Comparison of ENCODE assay signal across 18 cellular contexts in the genomic region with DNA sequence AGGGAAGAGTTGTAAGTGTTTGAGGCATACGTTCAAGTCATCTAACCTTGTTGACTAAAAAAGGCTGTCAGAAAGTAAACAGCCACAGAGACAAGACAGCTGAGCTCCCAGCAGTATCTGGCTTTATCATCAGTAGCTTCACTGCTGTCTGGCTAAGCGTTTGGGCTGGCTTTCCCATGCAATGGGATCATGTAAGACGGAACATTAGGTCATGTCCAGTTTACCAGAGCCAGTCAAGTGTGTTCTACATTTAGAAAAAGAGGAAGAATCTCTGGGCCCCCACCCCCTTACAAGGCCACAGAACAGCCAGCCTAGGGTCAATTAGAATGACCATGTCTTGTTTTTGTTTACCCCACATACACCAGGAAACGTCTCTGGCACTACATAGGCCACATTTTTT. TPM values are rescaled to one million over a fixed set of nuclear protein-coding genes. Genes with fewer than 3 reads are reported as not detected.
A peak's percentile ranks its signal among the peaks of the same experiment; 100 is the strongest.
DNase-seq lines count a peak whose midpoint lies in the region; ATAC-seq and TF ChIP-seq lines count a peak whose summit lies in the region.
"Had no signal": no experiment of that assay in that cellular context is flagged by ENCODE, and none has a peak within 500 bp of the region (broad histone marks: within the 10 kb centered on the region; RNA-seq: fewer than 3 reads in every experiment).

No MANE protein-coding gene starts in this region.

- H3K4me1 ChIP-seq in lung (ENCODE audit: control insufficient read depth in 2 of 2, insufficient read depth in 2 of 2, low read length in 2 of 2) (peaks cover 0 to 3% of the 10 kb centered on the region in 2 donors), stomach (peaks cover 0 to 8% (median 0%) of the 10 kb centered on the region in 4 donors)

- H3K9me3 ChIP-seq in lung (ENCODE audit: control insufficient read depth in 2 of 2, insufficient read depth in 1 of 2, low read length in 1 of 2): no peaks in the 10 kb centered on the region
- no peaks in the 10 kb centered on the region for H3K9me3 ChIP-seq in stomach

- 35 to 53% methylated on average over 4 of the region's 4 CpGs for WGBS in lung, 2 donors
- WGBS in stomach, 5 donors: 47 to 67% (median 59%) methylated on average over 4 of the region's 4 CpGs

- TF ChIP-seq EP300 in stomach (IDR thresholded peaks at IDR 0.05): no peak

- H3K27ac ChIP-seq in lung (ENCODE audit: low read depth in 1 of 2, low read length in 1 of 2): no peak overlapping the region
- peak overlapping the region in 3 of 5 donors; percentile 38 to 60 (median 57) for H3K27ac ChIP-seq in stomach
- H3K27ac ChIP-seq: coronary artery, PC-9, VCaP had no signal

- TF ChIP-seq POLR2A in stomach (IDR thresholded peaks at IDR 0.05): no peak

- TF ChIP-seq CTCF in lung (IDR thresholded peaks at IDR 0.05; ENCODE audit: control extremely low read depth, extremely low read depth) (no peak), stomach (IDR thresholded peaks at IDR 0.05) (no peak)

- peak; percentile 63 for DNase-seq in NOMO-1 treated with DMSO at 0.1 percent for 48 hours (lab: John Stamatoyannopoulos, UW; ENCODE audit: unreplicated experiment)
- DNase-seq in globus pallidus (ENCODE audit: low spot score): peak; percentile 24
- peak; percentile 44 for DNase-seq in lung (ENCODE audit: low spot score)
- DNase-seq in stomach: no peak
- no peak for DNase-seq in DMS153 treated with DMSO at 0.1 percent for 48 hours (lab: John Stamatoyannopoulos, UW; ENCODE audit: unreplicated experiment)
- no peak for DNase-seq in D341Med (ENCODE audit: low spot score)
- no peak for DNase-seq in cerebellum (ENCODE audit: low spot score)
- DNase-seq: glutamatergic neuron; natural killer cell; NCI-H187; NCI-H526 treated with DMSO at 0.1 percent for 48 hours; PC-9; retina; stimulated activated CD4-positive, alpha-beta T cell treated with anti-CD3 and anti-CD28 coated beads, Interleukin-2, amount 100 ng/mL, for 24 hours; SW 1271 had no signal

- no peak for ATAC-seq in lung (ENCODE audit: insufficient read depth, low FRiP score)
- ATAC-seq in HG03025 (IDR thresholded peaks at IDR 0.05; ENCODE audit: low FRiP score, unreplicated experiment): no peak
- ATAC-seq: natural killer cell had no signal

- no peak overlapping the region for H3K4me3 ChIP-seq in lung
- no peak overlapping the region for H3K4me3 ChIP-seq in stomach
- H3K4me3 ChIP-seq: coronary artery, PC-9 had no signal

- intact Hi-C loops in stomach (cut with DNase I; ENCODE audit: low total_unique reads): no loop called here

- H3K27me3 ChIP-seq in lung (ENCODE audit: control insufficient read depth, insufficient read depth) (no peaks in the 10 kb centered on the region), stomach (no peaks in the 10 kb centered on the region)

- H3K36me3 ChIP-seq in lung (ENCODE audit: control insufficient read depth in 2 of 2, insufficient read depth in 2 of 2, low read length in 2 of 2) (no peaks in the 10 kb centered on the region), stomach (no peaks in the 10 kb centered on the region)

RNA-seq across cellular contexts. Expression of a gene that starts 51.3 kb away (rescaled TPM):
- total RNA-seq in lung (10 to 100 TPM; 52.1 to 99.3 TPM), stomach (10 to 100 TPM in 4 of 5 donors, 1 to 10 TPM in 1; 3.5 to 52.1 (median 35.3) TPM), cerebellum (14.2 TPM)
- polyA plus RNA-seq in lung (10 to 100 TPM; 26.4 to 62.7 TPM), stomach (10 to 100 TPM in 1 of 3 donors, 1 to 10 TPM in 2; 7.7 to 13.2 (median 8.1) TPM)

Comparison
In these comparisons a context has a peak if more than half of its experiments do, and no peak if none do; other contexts are left out.
1. DNase-seq: peak in NOMO-1 treated with DMSO at 0.1 percent for 48 hours (single experiment), globus pallidus (single experiment) and lung (single experiment); none in stomach (single experiment), DMS153 treated with DMSO at 0.1 percent for 48 hours (single experiment), D341Med (single experiment) and cerebellum (single experiment).
2. H3K27ac ChIP-seq: peak in stomach (3 of 5); none in lung (0 of 2).